Comparison of ENCODE assay signal across 20 cellular contexts in the genomic region with DNA sequence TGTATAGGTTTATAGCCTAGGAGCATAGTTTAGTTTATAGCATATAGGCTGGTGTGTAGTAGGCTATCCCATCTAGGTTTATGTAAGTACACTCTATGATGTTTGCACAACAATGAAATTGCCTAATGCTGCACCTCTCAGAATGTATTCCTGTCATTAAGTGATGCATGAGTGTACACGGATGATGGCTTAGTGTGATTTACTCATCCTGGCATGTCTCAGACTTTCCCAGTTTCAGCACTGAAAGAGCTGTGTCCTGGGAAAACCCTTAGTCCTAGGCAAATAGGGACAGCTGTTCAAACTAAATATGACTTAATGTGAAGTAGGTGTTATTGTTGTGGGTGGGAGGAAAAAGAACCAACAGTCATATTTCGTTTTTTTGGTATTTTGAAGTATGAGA.
DNase-seq lines count a peak whose midpoint lies in the region; ATAC-seq, FAIRE-seq and TF ChIP-seq lines count a peak whose summit lies in the region.
"Had no signal": no experiment of that assay in that cellular context is flagged by ENCODE, and none has a peak within 500 bp of the region (broad histone marks: within the 10 kb centered on the region; RNA-seq: fewer than 3 reads in every experiment).

No MANE protein-coding gene starts in this region.

- H3K4me1 ChIP-seq in pancreas, result peaks cover 0 to 5% (median 0%) of the 10 kb centered on the region in 3 donors
- H3K4me1 ChIP-seq: BLaER1, SJCRH30 had no signal

- no peaks in the 10 kb centered on the region for H3K36me3 ChIP-seq in pancreas
- H3K36me3 ChIP-seq: BLaER1, SJCRH30, thoracic aorta had no signal

- WGBS in pancreas, 2 donors, result 23 to 31% methylated on average over 2 of the region's 2 CpGs

- CTCF ChIA-PET in activated naive CD4-positive, alpha-beta T cell treated with anti-CD3 and anti-CD28 coated beads, Interleukin-2, amount 10 ng/mL, durations not matched to agents 7 days and 5 days (lab: Charles Lee), result no interaction called here

- TF ChIP-seq CTCF in epithelial cell of esophagus (IDR thresholded peaks at IDR 0.05; ENCODE audit: insufficient read depth, low read depth, low read length, missing control alignments) (no peak), pancreas (IDR thresholded peaks at IDR 0.05) (no peak)

- peak overlapping the region in 2 of 4 donors; percentile 31 to 34 for H3K27ac ChIP-seq in pancreas
- H3K27ac ChIP-seq: BLaER1, SJCRH30, thoracic aorta had no signal

- intact Hi-C loops in pancreas (cut with DNase I), result no loop called here

- H3K36me3 Mint-ChIP-seq in activated naive CD4-positive, alpha-beta T cell treated with anti-CD3 and anti-CD28 coated beads, Interleukin-2, amount 10 ng/mL, durations not matched to agents 7 days and 5 days, result no peaks in the 10 kb centered on the region
- H3K36me3 Mint-ChIP-seq: naive thymus-derived CD8-positive, alpha-beta T cell had no signal

- H3K27me3 Mint-ChIP-seq in activated naive CD4-positive, alpha-beta T cell treated with anti-CD3 and anti-CD28 coated beads, Interleukin-2, amount 10 ng/mL, durations not matched to agents 7 days and 5 days, result no peaks in the 10 kb centered on the region
- H3K27me3 Mint-ChIP-seq: activated B cell treated with CpG ODN at 0.5 μM for 24 hours; naive thymus-derived CD8-positive, alpha-beta T cell; T-helper 17 cell had no signal

- peak; percentile 45 for FAIRE-seq in pancreas (lab: Jason Lieb, UNC)
- FAIRE-seq: small intestine had no signal

- DNase-seq in DMS53 (lab: John Stamatoyannopoulos, UW), result peak; percentile 96
- peak; percentile 35 for DNase-seq in NCI-H510A treated with DMSO at 0.1 percent for 48 hours (lab: John Stamatoyannopoulos, UW)
- peak; percentile 95 for DNase-seq in epithelial cell of esophagus (ENCODE audit: low read depth)
- peak in 3 of 6 donors; percentile 20 to 42 (median 28) for DNase-seq in pancreas
- no peak for DNase-seq in AG20443 (ENCODE audit: low spot score)
- no peak for DNase-seq in activated naive CD4-positive, alpha-beta T cell treated with anti-CD3 and anti-CD28 coated beads, Interleukin-2, amount 10 ng/mL, durations not matched to agents 7 days and 5 days
- DNase-seq: activated B cell treated with CpG ODN at 0.5 μM for 24 hours; amniotic stem cell; GOT3; naive thymus-derived CD8-positive, alpha-beta T cell; NCI-H1105 treated with DMSO at 0.1 percent for 48 hours; NCI-H2171; small intestine; T-helper 17 cell had no signal

- H3K27ac Mint-ChIP-seq in activated naive CD4-positive, alpha-beta T cell treated with anti-CD3 and anti-CD28 coated beads, Interleukin-2, amount 10 ng/mL, durations not matched to agents 7 days and 5 days, result no peak overlapping the region
- H3K27ac Mint-ChIP-seq: activated B cell treated with CpG ODN at 0.5 μM for 24 hours; activated T-helper 2 cell treated with anti-CD3 and anti-CD28 coated beads, Interferon-gamma antibody, Interleukin-2, Interleukin-4, amounts not matched to agents 10 μg/mL and 5 μg/mL and 100 μg/mL, durations not matched to agents 14 hours and 24 hours and 36 hours; naive thymus-derived CD8-positive, alpha-beta T cell; T-helper 17 cell had no signal

- no peaks in the 10 kb centered on the region for H3K9me3 Mint-ChIP-seq in activated naive CD4-positive, alpha-beta T cell treated with anti-CD3 and anti-CD28 coated beads, Interleukin-2, amount 10 ng/mL, durations not matched to agents 7 days and 5 days
- H3K9me3 Mint-ChIP-seq: activated B cell treated with CpG ODN at 0.5 μM for 24 hours had no signal

- no peaks in the 10 kb centered on the region for H3K9me3 ChIP-seq in pancreas
- H3K9me3 ChIP-seq: BLaER1, SJCRH30, thoracic aorta had no signal

- H3K4me1 Mint-ChIP-seq in activated naive CD4-positive, alpha-beta T cell treated with anti-CD3 and anti-CD28 coated beads, Interleukin-2, amount 10 ng/mL, durations not matched to agents 7 days and 5 days, result no peaks in the 10 kb centered on the region
- H3K4me1 Mint-ChIP-seq: activated B cell treated with CpG ODN at 0.5 μM for 24 hours; naive thymus-derived CD8-positive, alpha-beta T cell; T-helper 17 cell had no signal

- H3K4me3 ChIP-seq in epithelial cell of esophagus (ENCODE audit: low read length), result no peak overlapping the region
- no peak overlapping the region for H3K4me3 ChIP-seq in pancreas
- H3K4me3 ChIP-seq: BLaER1, SJCRH30, thoracic aorta had no signal

- H3K4me3 Mint-ChIP-seq in activated naive CD4-positive, alpha-beta T cell treated with anti-CD3 and anti-CD28 coated beads, Interleukin-2, amount 10 ng/mL, durations not matched to agents 7 days and 5 days, result no peak overlapping the region
- H3K4me3 Mint-ChIP-seq: activated B cell treated with CpG ODN at 0.5 μM for 24 hours; naive thymus-derived CD8-positive, alpha-beta T cell; T-helper 17 cell had no signal

- peak; percentile 94 to 97 (median 96) for ATAC-seq in pancreas
- ATAC-seq in GM21723 (IDR thresholded peaks at IDR 0.05; ENCODE audit: unreplicated experiment), result no peak
- no peak for ATAC-seq in GM19397 (IDR thresholded peaks at IDR 0.05; ENCODE audit: unreplicated experiment)
- ATAC-seq: naive thymus-derived CD8-positive, alpha-beta T cell; T-helper 17 cell had no signal

- H3K27me3 ChIP-seq in pancreas, result no peaks in the 10 kb centered on the region
- H3K27me3 ChIP-seq: SJCRH30 had no signal

Comparison
In these comparisons a context has a peak if more than half of its experiments do, and no peak if none do; other contexts are left out.
1. DNase-seq: peak in DMS53 (single experiment), NCI-H510A treated with DMSO at 0.1 percent for 48 hours (single experiment) and epithelial cell of esophagus (single experiment); none in AG20443 (single experiment) and activated naive CD4-positive, alpha-beta T cell treated with anti-CD3 and anti-CD28 coated beads, Interleukin-2, amount 10 ng/mL, durations not matched to agents 7 days and 5 days (single experiment).
2. ATAC-seq: peak in pancreas (4 of 4); none in GM21723 (single experiment) and GM19397 (single experiment).